ENCODE assay signal across 29 cellular contexts in the genomic region with DNA sequence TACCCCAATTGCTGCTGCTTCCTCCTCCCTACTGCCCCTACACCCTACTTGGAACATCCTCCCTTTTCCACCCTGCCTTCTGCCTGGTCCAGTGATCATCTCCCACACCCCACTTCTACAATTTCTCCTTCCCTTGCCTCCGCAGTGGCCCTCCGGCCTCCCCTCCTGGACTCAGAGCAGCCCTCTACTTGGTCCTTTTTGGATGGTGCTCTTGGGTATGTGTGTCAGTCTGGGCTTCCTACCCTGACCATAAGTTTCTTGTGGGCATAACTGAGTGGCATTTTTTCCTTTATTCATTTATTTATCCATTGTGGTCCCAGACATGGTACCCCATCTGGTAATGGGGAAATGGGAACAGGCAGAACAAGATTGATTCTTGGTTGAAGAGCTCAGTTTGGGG.
"Had no signal": no experiment of that assay in that cellular context is flagged by ENCODE, and none has a peak within 500 bp of the region (broad histone marks: within the 10 kb centered on the region; RNA-seq: fewer than 3 reads in every experiment).

No MANE protein-coding gene starts in this region.

- H3K9me3 Mint-ChIP-seq: dendritic cell treated with granulocyte-macrophage colony-stimulating factor and Interleukin-4, amounts not matched to agents 40 ng/mL and 50 ng/mL, for 4 days; natural killer cell treated with Interleukin-12 subunit alpha and Interleukin-12 subunit beta and Interleukin-15 and Interleukin-18, amount 100 ng/mL, for 72 hours; stimulated activated naive CD8-positive, alpha-beta T cell treated with anti-CD3 and anti-CD28 coated beads, Interleukin-15, Interleukin-2, amounts not matched to agents 100 ng/mL and 50 ng/mL, for 24 hours had no signal

- H3K4me3 ChIP-seq: colonic mucosa, gastroesophageal sphincter, heart right ventricle, lung, mucosa of descending colon, prostate gland, right atrium auricular region, skin epidermis, spleen, thoracic aorta, transverse colon, upper lobe of right lung, uterus had no signal

- H3K4me1 ChIP-seq: colonic mucosa, foreskin keratinocyte, prostate gland, upper lobe of right lung had no signal

- DNase-seq: colonic mucosa; effector CD8-positive, alpha-beta T cell; endodermal cell; foreskin keratinocyte; heart right ventricle; hippocampal formation; mucosa of descending colon; naive B cell; spleen; stimulated activated CD4-positive, alpha-beta T cell treated with anti-CD3 and anti-CD28 coated beads, Interleukin-2, amount 100 ng/mL, for 48 hours; stimulated activated naive B cell treated with anti-CD40 and anti-IgM and Interleukin-4, amounts not matched to agents 10 μg/mL and 1 μg/mL and 100 μg/mL, for 72 hours; transverse colon; upper lobe of right lung; uterus had no signal

- H3K27ac Mint-ChIP-seq: dendritic cell treated with granulocyte-macrophage colony-stimulating factor and Interleukin-4, amounts not matched to agents 40 ng/mL and 50 ng/mL, for 4 days; endodermal cell; memory B cell; mesothelial cell of epicardium; natural killer cell treated with Interleukin-12 subunit alpha and Interleukin-12 subunit beta and Interleukin-15 and Interleukin-18, amount 100 ng/mL, for 72 hours; stimulated activated naive B cell treated with anti-CD40 and anti-IgM and Interleukin-4, amounts not matched to agents 10 μg/mL and 1 μg/mL and 100 μg/mL, for 72 hours; stimulated activated naive CD8-positive, alpha-beta T cell treated with anti-CD3 and anti-CD28 coated beads, Interleukin-15, Interleukin-2, amounts not matched to agents 100 ng/mL and 50 ng/mL, for 24 hours had no signal

- H3K4me1 Mint-ChIP-seq: endodermal cell; memory B cell; naive B cell; stimulated activated naive B cell treated with anti-CD40 and anti-IgM and Interleukin-4, amounts not matched to agents 10 μg/mL and 1 μg/mL and 100 μg/mL, for 72 hours had no signal

- H3K9me3 ChIP-seq: colonic mucosa, gastroesophageal sphincter, heart right ventricle, mucosa of descending colon, prostate gland, right atrium auricular region, thoracic aorta, transverse colon, upper lobe of right lung, uterus had no signal

- H3K36me3 ChIP-seq: colonic mucosa, gastroesophageal sphincter, heart right ventricle, prostate gland, right atrium auricular region, spleen, thoracic aorta, transverse colon, upper lobe of right lung, uterus had no signal

- ATAC-seq: esophagus mucosa; foreskin keratinocyte; gastroesophageal sphincter; heart right ventricle; mucosa of descending colon; natural killer cell treated with Interleukin-12 subunit alpha and Interleukin-12 subunit beta and Interleukin-15 and Interleukin-18, amount 100 ng/mL, for 72 hours; sciatic nerve; stimulated activated naive B cell treated with anti-CD40 and anti-IgM and Interleukin-4, amounts not matched to agents 10 μg/mL and 1 μg/mL and 100 μg/mL, for 72 hours; upper lobe of right lung had no signal

- H3K4me3 Mint-ChIP-seq: dendritic cell treated with granulocyte-macrophage colony-stimulating factor and Interleukin-4, amounts not matched to agents 40 ng/mL and 50 ng/mL, for 4 days; endodermal cell; memory B cell; mesothelial cell of epicardium; naive B cell; natural killer cell treated with Interleukin-12 subunit alpha and Interleukin-12 subunit beta and Interleukin-15 and Interleukin-18, amount 100 ng/mL, for 72 hours; neural crest cell; stimulated activated naive B cell treated with anti-CD40 and anti-IgM and Interleukin-4, amounts not matched to agents 10 μg/mL and 1 μg/mL and 100 μg/mL, for 72 hours; stimulated activated naive CD8-positive, alpha-beta T cell treated with anti-CD3 and anti-CD28 coated beads, Interleukin-15, Interleukin-2, amounts not matched to agents 100 ng/mL and 50 ng/mL, for 24 hours had no signal

- H3K27ac ChIP-seq: colonic mucosa, epithelial cell of prostate, foreskin keratinocyte, gastroesophageal sphincter, heart right ventricle, prostate gland, right atrium auricular region, skin epidermis, spleen, transverse colon, upper lobe of right lung, uterus had no signal

- H3K36me3 Mint-ChIP-seq: memory B cell; mesothelial cell of epicardium; naive B cell; natural killer cell treated with Interleukin-12 subunit alpha and Interleukin-12 subunit beta and Interleukin-15 and Interleukin-18, amount 100 ng/mL, for 72 hours; stimulated activated naive B cell treated with anti-CD40 and anti-IgM and Interleukin-4, amounts not matched to agents 10 μg/mL and 1 μg/mL and 100 μg/mL, for 72 hours had no signal

- H3K27me3 ChIP-seq: colonic mucosa, foreskin keratinocyte, gastroesophageal sphincter, heart right ventricle, right atrium auricular region, transverse colon, upper lobe of right lung, uterus had no signal
